In the genomic region with DNA sequence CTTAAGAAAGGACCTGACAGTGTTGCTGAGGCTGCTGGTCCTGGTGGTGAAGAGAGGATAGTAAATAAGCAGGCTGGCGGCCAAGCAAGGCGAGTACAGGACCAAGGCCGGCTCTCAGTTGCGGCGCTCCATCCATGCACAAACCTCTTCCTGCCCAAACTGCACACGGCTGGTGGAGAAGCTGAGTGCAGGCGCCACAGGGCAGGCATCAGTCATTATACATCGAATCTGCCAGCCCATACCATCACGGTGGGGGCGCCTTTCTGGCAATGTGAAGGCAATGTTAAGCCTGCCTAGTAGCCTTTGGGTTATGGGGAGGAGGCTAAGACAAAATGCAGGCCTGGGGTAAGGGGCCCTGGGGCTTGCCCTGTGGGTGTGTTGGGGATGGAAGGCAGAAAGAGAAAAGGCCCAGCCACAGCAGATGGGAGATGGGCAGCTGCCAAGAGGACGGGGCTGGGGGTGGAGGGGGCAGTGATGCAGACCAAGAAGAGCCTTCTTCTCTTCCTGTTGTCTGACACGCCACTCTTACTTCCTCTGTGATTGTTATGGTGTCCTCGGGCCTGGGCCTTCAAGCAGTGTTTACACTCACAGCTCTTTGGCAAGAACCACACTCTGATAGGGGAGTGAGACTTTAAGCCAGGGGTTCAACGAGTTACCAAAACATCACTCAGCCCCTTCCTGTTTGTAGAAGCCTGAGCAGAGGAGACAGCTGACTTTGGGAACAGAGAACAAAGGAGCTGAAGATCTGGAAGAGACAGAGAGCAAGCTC, we compare ENCODE assay signal across 16 cellular contexts. TPM values are rescaled to one million over a fixed set of nuclear protein-coding genes. Genes with fewer than 3 reads are reported as not detected.
DNase-seq lines count a peak whose midpoint lies in the region; ATAC-seq, FAIRE-seq and TF ChIP-seq lines count a peak whose summit lies in the region.
"Had no signal": no experiment of that assay in that cellular context is flagged by ENCODE, and none has a peak within 500 bp of the region (broad histone marks: within the 10 kb centered on the region; RNA-seq: fewer than 3 reads in every experiment).

No MANE protein-coding gene starts in this region.

- no peak overlapping the region for H2BK20ac ChIP-seq in H1 (ENCODE audit: low read length)

- no peak overlapping the region for H3K14ac ChIP-seq in H1 (ENCODE audit: insufficient read length)

- peak overlapping the region; percentile 10; the same call in 1 of the 2 replicates for H2BK15ac ChIP-seq in H1 (ENCODE audit: low read length)

- ATAC-seq in left ventricle myocardium superior = peak; percentile 10
- peak; percentile 69 for ATAC-seq in HG03139 (IDR thresholded peaks at IDR 0.05; ENCODE audit: unreplicated experiment)
- no peak for ATAC-seq in GM18517 (IDR thresholded peaks at IDR 0.05; ENCODE audit: unreplicated experiment)
- ATAC-seq: esophagus mucosa had no signal

- no peak overlapping the region for H4K91ac ChIP-seq in H1 (replicated peaks; ENCODE audit: insufficient read length, low read length)

- H3K27me3 ChIP-seq in right atrium auricular region (no peaks in the 10 kb centered on the region), H1 (replicated peaks in 1 of 4; ENCODE audit: control insufficient read depth in 3 of 4, extremely low read depth in 1 of 4, insufficient read depth in 3 of 4, low read length in 3 of 4) (peaks cover 0 to 2% (median 0%) of the 10 kb centered on the region in 4 experiments; a peak in 1 of 7 replicates)
- H3K27me3 ChIP-seq: BE2C, SJSA1 had no signal

- H3K79me2 ChIP-seq in H1 (ENCODE audit: control insufficient read depth in 1 of 2, insufficient read depth in 2 of 2, low read length in 2 of 2) = no peaks in the 10 kb centered on the region

- no peak overlapping the region for H3K18ac ChIP-seq in H1 (ENCODE audit: extremely low read depth, low read length)

- H3K56ac ChIP-seq in H1 (replicated peaks; ENCODE audit: insufficient read length, low read depth, low read length) = no peak overlapping the region

- H2BK5ac ChIP-seq in H1 (ENCODE audit: low read depth, low read length) = no peak overlapping the region

- H3K4me1 ChIP-seq in right atrium auricular region (peaks cover 0 to 22% of the 10 kb centered on the region in 2 donors), H1 (replicated peaks in 1 of 4; ENCODE audit: control insufficient read depth in 3 of 4, insufficient read depth in 4 of 4, low read length in 3 of 4) (peaks cover 3 to 17% (median 10%) of the 10 kb centered on the region in 4 experiments), urinary bladder (ENCODE audit: insufficient read depth) (no peaks in the 10 kb centered on the region)
- H3K4me1 ChIP-seq: BE2C, SJSA1 had no signal

- H4K8ac ChIP-seq in H1 (ENCODE audit: extremely low read depth, insufficient read depth, low read length) = no peak overlapping the region

- 91% methylated on average over 13 of the region's 14 CpGs; no CpG with 5 or more reads in 1 of the 2 experiments for WGBS in H1 (ENCODE audit: extremely low coverage in 1 of 2, insufficient coverage in 1 of 2, insufficient read length in 1 of 2, insufficient replicate concordance in 2 of 2, low coverage in 1 of 2, low lambda C conversion rate in 2 of 2, missing lambda C conversion rate in 1 of 2), 2 experiments
- 65% methylated on average over 14 of the region's 14 CpGs for WGBS in urinary bladder

- H4K20me1 ChIP-seq in H1 (replicated peaks in 1 of 2; ENCODE audit: control insufficient read depth in 1 of 2, insufficient read depth in 2 of 2, low read length in 2 of 2) = no peaks in the 10 kb centered on the region

- no peak overlapping the region for H3K9ac ChIP-seq in H1 (replicated peaks in 1 of 4; ENCODE audit: extremely low read depth in 1 of 4, low read depth in 3 of 4, low read length in 3 of 4)

- TF ChIP-seq CTCF in right atrium auricular region (IDR thresholded peaks at IDR 0.05) (no peak), H1 (IDR thresholded peaks at IDR 0.05; ENCODE audit: control extremely low read depth in 1 of 3, insufficient read depth in 1 of 3, low read depth in 1 of 3, low read length in 3 of 3) (no peak)

- no peaks in the 10 kb centered on the region for H3K23me2 ChIP-seq in H1 (ENCODE audit: low read depth, low read length)

- no peaks in the 10 kb centered on the region for H3K9me3 ChIP-seq in right atrium auricular region
- no peaks in the 10 kb centered on the region for H3K9me3 ChIP-seq in H1 (ENCODE audit: insufficient read depth in 2 of 2, low read depth in 1 of 2, low read length in 1 of 2)
- H3K9me3 ChIP-seq: BE2C, SJSA1 had no signal

- CTCF ChIA-PET in H1 (lab: Charles Lee; ENCODE audit: partially characterized antibody) = interaction anchor here (1.1 to 2.3 kb wide), 4 partner anchors 8 to 42 kb away, joined by 3 to 6 read pairs (median 4); no protein-coding TSS in a partner anchor

- H2BK12ac ChIP-seq in H1 (ENCODE audit: low read depth, low read length) = no peak overlapping the region; the same call in 1 of the 2 replicates

- no peak for TF ChIP-seq POLR2A in H1 (IDR thresholded peaks at IDR 0.05; ENCODE audit: control extremely low read depth in 1 of 2, low read depth in 2 of 2, low read length in 2 of 2)

- H3K27ac ChIP-seq in right atrium auricular region (no peak overlapping the region), H1 (ENCODE audit: low read depth, low read length) (no peak overlapping the region), urinary bladder (ENCODE audit: low read depth) (peak overlapping the region; percentile 26)
- H3K27ac ChIP-seq: SJSA1 had no signal

- no peak for TF ChIP-seq RAD21 in H1 (IDR thresholded peaks at IDR 0.05 in 1 of 2, conservative IDR thresholded peaks at IDR 0.05 in 1 of 2; ENCODE audit: low read depth in 2 of 2, low read length in 2 of 2)

- H3K4me3 ChIP-seq in right atrium auricular region = no peak overlapping the region
- no peak overlapping the region for H3K4me3 ChIP-seq in H1 (ENCODE audit: extremely low read depth in 1 of 4, insufficient read depth in 2 of 4, low read depth in 3 of 4, low read length in 4 of 4)
- no peak overlapping the region for H3K4me3 ChIP-seq in urinary bladder (ENCODE audit: low read depth, low read length)
- H3K4me3 ChIP-seq: SJSA1 had no signal

- H3K4ac ChIP-seq in H1 (replicated peaks; ENCODE audit: insufficient read length, low read depth, low read length) = no peak overlapping the region

- no peaks in the 10 kb centered on the region for H3K79me1 ChIP-seq in H1 (ENCODE audit: low read depth, low read length)

- no peaks in the 10 kb centered on the region for H3K36me3 ChIP-seq in right atrium auricular region
- H3K36me3 ChIP-seq in H1 (ENCODE audit: control insufficient read depth in 2 of 4, insufficient read depth in 4 of 4, low read length in 3 of 4) = no peaks in the 10 kb centered on the region
- H3K36me3 ChIP-seq in urinary bladder (ENCODE audit: insufficient read depth) = no peaks in the 10 kb centered on the region
- H3K36me3 ChIP-seq: BE2C, SJSA1 had no signal

- no peak for FAIRE-seq in H1 (lab: Jason Lieb, UNC)

- intact Hi-C loops in left ventricle myocardium superior (cut with micrococcal nuclease) = no loop called here

- no peak for TF ChIP-seq EP300 in H1 (IDR thresholded peaks at IDR 0.05; ENCODE audit: borderline replicate concordance in 1 of 2, low read depth in 2 of 2, low read length in 2 of 2)

- H2AK5ac ChIP-seq in H1 (ENCODE audit: low read depth, low read length) = no peak overlapping the region

- H3K4me2 ChIP-seq in H1 (ENCODE audit: insufficient read depth in 1 of 2, low read depth in 2 of 2, low read length in 2 of 2) = 0 out of 4 replicates have a peak overlapping the region, but pooled peaks of 1 of the 2 experiments have one; percentile 21

- DNase-seq in left ventricle myocardium superior (no peak), right atrium auricular region (ENCODE audit: low spot score) (no peak), H1 (ENCODE audit: low read depth in 1 of 2, low spot score in 2 of 2) (no peak), iPS-NIHi11 (ENCODE audit: low spot score) (no peak)
- no peak for DNase-seq in stimulated activated CD4-positive, alpha-beta T cell treated with anti-CD3 and anti-CD28 coated beads, Interleukin-1b, Interleukin-23, amount 100 ng/mL, for 48 hours
- DNase-seq: activated CD4-positive, alpha-beta T cell treated with anti-CD3 and anti-CD28 coated beads, Interleukin-2, amount 10 ng/mL, durations not matched to agents 7 days and 5 days; activated naive CD4-positive, alpha-beta T cell; BE2C; central memory CD4-positive, alpha-beta T cell; stimulated activated CD4-positive, alpha-beta T cell treated with anti-CD3 and anti-CD28 coated beads, Interleukin-15, amount 100 ng/mL, for 24 hours had no signal

- no peak overlapping the region for H3K23ac ChIP-seq in H1 (ENCODE audit: insufficient read length)

- H4K5ac ChIP-seq in H1 (ENCODE audit: insufficient read length, low read depth, low read length) = no peak overlapping the region

- no peak overlapping the region for H2AFZ ChIP-seq in H1 (ENCODE audit: low read length)

- POLR2A ChIA-PET in H1 (lab: Charles Lee; ENCODE audit: partially characterized antibody) = no interaction called here

- no peak overlapping the region for H2BK120ac ChIP-seq in H1 (replicated peaks; ENCODE audit: low read depth, low read length)

RNA-seq across cellular contexts. Expression of a gene that starts 20.4 kb away (rescaled TPM):
- total RNA-seq in left ventricle myocardium superior (not detected), right atrium auricular region (not detected), urinary bladder (not detected)
- not detected in 2 replicates for total RNA-seq in H1 (2021; fragmentation: NEBNext Ultra II Directional; extraction: Animal tissue kit (Norgen Biotek cat#: 25700))
- polyA plus RNA-seq in H1 (2011; rRNA removed) (not detected in 2 replicates), urinary bladder (not detected)
- polyA plus RNA-seq in H1 (2011; cell fraction: cytosol; rRNA removed) = not detected
- polyA plus RNA-seq in H1 (2011; cell fraction: nucleus; rRNA removed) = not detected
- polyA plus RNA-seq in H1 (2012, experiment 1 of 2) = not detected in 4 replicates
- not detected for polyA plus RNA-seq in H1 (2012, experiment 2 of 2)
- polyA plus RNA-seq in H1 (2013, experiment 1 of 2) = not detected
- polyA plus RNA-seq in H1 (2013, experiment 2 of 2) = not detected
- polyA minus RNA-seq in H1 (2011; rRNA and poly(A)+ RNA removed) = not detected in 2 replicates
- not detected for polyA minus RNA-seq in H1 (2011; cell fraction: cytosol; rRNA and poly(A)+ RNA removed)
- not detected for polyA minus RNA-seq in H1 (2011; cell fraction: nucleus; rRNA and poly(A)+ RNA removed)
- total RNA-seq: activated CD4-positive, alpha-beta T cell treated with anti-CD3 and anti-CD28 coated beads, Interleukin-2, amount 10 ng/mL, durations not matched to agents 7 days and 5 days; esophagus mucosa; SJSA1 had no signal
- polyA plus RNA-seq: neural cell had no signal

RNA-seq across cellular contexts. Expression of a gene that starts 28.7 kb away (rescaled TPM):
- total RNA-seq in left ventricle myocardium superior (not detected), right atrium auricular region (1 to 10 TPM in 1 of 2 donors, under 1 TPM in 1; 0.98 to 1.3 TPM), urinary bladder (0.95 TPM)
- 2.9 and 3.0 TPM in 2 replicates for total RNA-seq in H1 (2021; fragmentation: NEBNext Ultra II Directional; extraction: Animal tissue kit (Norgen Biotek cat#: 25700))
- polyA plus RNA-seq in H1 (2011; rRNA removed) (3.4 and 3.8 TPM in 2 replicates), urinary bladder (0.52 TPM)
- 3.5 TPM for polyA plus RNA-seq in H1 (2011; cell fraction: cytosol; rRNA removed)
- polyA plus RNA-seq in H1 (2011; cell fraction: nucleus; rRNA removed) = 8.8 TPM
- polyA plus RNA-seq in H1 (2012, experiment 1 of 2) = 3.5 to 5.5 TPM (median 4.0 TPM) in 4 replicates
- polyA plus RNA-seq in H1 (2012, experiment 2 of 2) = 2.8 TPM
- 3.1 TPM for polyA plus RNA-seq in H1 (2013, experiment 1 of 2)
- 3.1 TPM for polyA plus RNA-seq in H1 (2013, experiment 2 of 2)
- polyA minus RNA-seq in H1 (2011; rRNA and poly(A)+ RNA removed) = 1.2 and 2.0 TPM in 2 replicates
- polyA minus RNA-seq in H1 (2011; cell fraction: cytosol; rRNA and poly(A)+ RNA removed) = 2.1 TPM
- 3.5 TPM for polyA minus RNA-seq in H1 (2011; cell fraction: nucleus; rRNA and poly(A)+ RNA removed)
- total RNA-seq: activated CD4-positive, alpha-beta T cell treated with anti-CD3 and anti-CD28 coated beads, Interleukin-2, amount 10 ng/mL, durations not matched to agents 7 days and 5 days; SJSA1 had no signal
